Comparison of ENCODE assay signal across 17 cellular contexts in genomic region chr17:60630352-60630751, GRCh38. TPM values are rescaled to one million over a fixed set of nuclear protein-coding genes. Genes with fewer than 3 reads are reported as not detected.
DNase-seq lines count a peak whose midpoint lies in the region; ATAC-seq, FAIRE-seq and TF ChIP-seq lines count a peak whose summit lies in the region.
"Had no signal": no experiment of that assay in that cellular context is flagged by ENCODE, and none has a peak within 500 bp of the region (broad histone marks: within the 10 kb centered on the region; RNA-seq: fewer than 3 reads in every experiment).

No MANE protein-coding gene starts in this region.

- no TSS peak for BruUV-seq in HepG2 (replicated peaks; lab: Mats Ljungman, UMichigan)

- H3K27me3 ChIP-seq in right lobe of liver (no peaks in the 10 kb centered on the region), HepG2 (ENCODE audit: control insufficient read depth in 1 of 2, insufficient read depth in 2 of 2, low read length in 2 of 2) (no peaks in the 10 kb centered on the region), uterus (no peaks in the 10 kb centered on the region)
- H3K27me3 ChIP-seq: neutrophil, Peyer's patch had no signal

- peaks cover 0 to 9% (median 0%) of the 10 kb centered on the region in 4 donors for H3K36me3 ChIP-seq in right lobe of liver
- peaks cover 7 to 47% of the 10 kb centered on the region in 2 experiments for H3K36me3 ChIP-seq in HepG2 (replicated peaks in 1 of 2; ENCODE audit: control insufficient read depth in 1 of 2, insufficient read depth in 2 of 2, low read length in 2 of 2)
- H3K36me3 ChIP-seq in uterus = no peaks in the 10 kb centered on the region

- no peaks in the 10 kb centered on the region for H4K20me1 ChIP-seq in HepG2 (ENCODE audit: insufficient read depth, low read length)

- TF ChIP-seq RAD21 in HepG2 (CRISPR knock-in tag; IDR thresholded peaks at IDR 0.05) = no peak

- peaks cover 3% of the 10 kb centered on the region for H3K79me2 ChIP-seq in HepG2 (ENCODE audit: insufficient read depth, low read length)

- H3K4me1 ChIP-seq in right lobe of liver = no peaks in the 10 kb centered on the region
- H3K4me1 ChIP-seq in HepG2 (ENCODE audit: insufficient read depth, low read length) = peaks cover 8% of the 10 kb centered on the region
- H3K4me1 ChIP-seq in uterus = no peaks in the 10 kb centered on the region
- H3K4me1 ChIP-seq: Peyer's patch had no signal

- H3K4me2 ChIP-seq in HepG2 (ENCODE audit: low read depth, low read length) = no peak overlapping the region

- intact Hi-C loops in right lobe of liver (cut with DNase I) (no loop called here), HepG2 (cut with micrococcal nuclease; ENCODE audit: unreplicated experiment) (no loop called here), uterus (cut with DNase I; ENCODE audit: low total_unique reads) (no loop called here)

- H3K9me3 ChIP-seq in right lobe of liver (no peaks in the 10 kb centered on the region), HepG2 (ENCODE audit: low read length) (no peaks in the 10 kb centered on the region), uterus (no peaks in the 10 kb centered on the region)
- H3K9me3 ChIP-seq: neutrophil, Peyer's patch had no signal

- TF ChIP-seq EP300 in HepG2 (IDR thresholded peaks at IDR 0.05; ENCODE audit: low read depth in 2 of 2, low read length in 2 of 2) = no peak
- TF ChIP-seq EP300 in HepG2 (CRISPR knock-in tag; IDR thresholded peaks at IDR 0.05; ENCODE audit: borderline replicate concordance) = no peak

- H3K9ac ChIP-seq in HepG2 (ENCODE audit: insufficient read depth, low read depth, low read length) = no peak overlapping the region

- 52% methylated on average over 5 of the region's 5 CpGs for WGBS in right lobe of liver (ENCODE audit: insufficient coverage, low coverage, low lambda C conversion rate, missing lambda C conversion rate)
- WGBS in HepG2 (ENCODE audit: low lambda C conversion rate) = 98% methylated on average over 5 of the region's 5 CpGs

- ATAC-seq in right lobe of liver (peak; percentile 37 to 61 (median 54)), HepG2 (no peak), HG03378 (IDR thresholded peaks at IDR 0.05; ENCODE audit: unreplicated experiment) (no peak)

- TF ChIP-seq POLR2A in right lobe of liver (IDR thresholded peaks at IDR 0.05) (no peak), HepG2 (IDR thresholded peaks at IDR 0.05; ENCODE audit: insufficient read depth in 1 of 2, low read depth in 2 of 2, low read length in 2 of 2) (no peak), uterus (IDR thresholded peaks at IDR 0.05) (no peak)

- H3K4me1 Mint-ChIP-seq in chondrocyte (ENCODE audit: low read depth) = peaks cover 10% of the 10 kb centered on the region

- H3K27ac ChIP-seq in right lobe of liver = peak overlapping the region in 1 of 3 donors; percentile 31
- no peak overlapping the region for H3K27ac ChIP-seq in HepG2 (ENCODE audit: extremely low read length, insufficient read depth, low read length)
- peak overlapping the region; percentile 51 to 61 for H3K27ac ChIP-seq in uterus
- H3K27ac ChIP-seq: neutrophil had no signal

- no peak overlapping the region for H2AFZ ChIP-seq in HepG2 (ENCODE audit: low read length)

- in situ Hi-C loops in HepG2 (cut with HindIII; ENCODE audit: extremely low pct_ligation_motif_present, low pct_unique_long_range_greater_than_20kb) = no loop called here

- no peaks in the 10 kb centered on the region for H3K9me3 Mint-ChIP-seq in chondrocyte (ENCODE audit: low read depth)
- H3K9me3 Mint-ChIP-seq: activated naive CD8-positive, alpha-beta T cell treated with anti-CD3 and anti-CD28 coated beads for 36 hours had no signal

- TF ChIP-seq CTCF in right lobe of liver (IDR thresholded peaks at IDR 0.05) (no peak), HepG2 (CRISPR knock-in tag; IDR thresholded peaks at IDR 0.05) (no peak), chondrocyte (IDR thresholded peaks at IDR 0.05) (no peak), uterus (IDR thresholded peaks at IDR 0.05) (no peak)

- H3K36me3 Mint-ChIP-seq in chondrocyte (ENCODE audit: low read depth) = peaks cover 3% of the 10 kb centered on the region

- no peak for FAIRE-seq in HepG2 (lab: Jason Lieb, UNC)
- FAIRE-seq: GM19239, HTR-8/SVneo had no signal

- H3K4me3 Mint-ChIP-seq in chondrocyte (ENCODE audit: unreplicated experiment) = no peak overlapping the region
- H3K4me3 Mint-ChIP-seq: activated naive CD8-positive, alpha-beta T cell treated with anti-CD3 and anti-CD28 coated beads for 36 hours had no signal

- H3K27me3 Mint-ChIP-seq in chondrocyte (ENCODE audit: low read depth) = no peaks in the 10 kb centered on the region
- H3K27me3 Mint-ChIP-seq: activated naive CD8-positive, alpha-beta T cell treated with anti-CD3 and anti-CD28 coated beads for 36 hours had no signal

- CTCF ChIA-PET in HepG2 (lab: Yijun Ruan, JAX; ENCODE audit: low intra/inter-chr PET ratio, low total read pairs) = no interaction called here

- peak overlapping the region; percentile 45 for H3K27ac Mint-ChIP-seq in chondrocyte (ENCODE audit: unreplicated experiment)
- H3K27ac Mint-ChIP-seq: activated naive CD8-positive, alpha-beta T cell treated with anti-CD3 and anti-CD28 coated beads for 36 hours had no signal

- peak in 1 of 3 donors; percentile 36 for DNase-seq in right lobe of liver
- no peak for DNase-seq in HepG2 (ENCODE audit: low spot score)
- DNase-seq in chondrocyte (ENCODE audit: low spot score) = no peak
- DNase-seq in myocyte (ENCODE audit: low read depth) = peak; percentile 10
- DNase-seq in uterus = peak; percentile 23 to 31
- no peak for DNase-seq in NCI-H2196 treated with DMSO at 0.1 percent for 48 hours (lab: John Stamatoyannopoulos, UW; ENCODE audit: unreplicated experiment)
- no peak for DNase-seq in activated effector memory CD4-positive, alpha-beta T cell treated with anti-CD3 and anti-CD28 coated beads, Interleukin-2, amount 50 U/mL, for 16 hours
- DNase-seq: activated naive CD8-positive, alpha-beta T cell treated with anti-CD3 and anti-CD28 coated beads for 36 hours; DND-41; NCI-H1092; NCI-H510A treated with DMSO at 0.1 percent for 48 hours; Peyer's patch; stimulated activated CD4-positive, alpha-beta T cell treated with anti-CD3 and anti-CD28 coated beads, Interleukin-2, amount 100 ng/mL, for 24 hours had no signal

- H3K4me3 ChIP-seq in right lobe of liver (no peak overlapping the region), HepG2 (replicated peaks in 1 of 3; ENCODE audit: insufficient read depth in 1 of 3, low read depth in 2 of 3, low read length in 3 of 3) (no peak overlapping the region), uterus (no peak overlapping the region)
- H3K4me3 ChIP-seq: Peyer's patch had no signal

- POLR2A ChIA-PET in HepG2 (lab: Yijun Ruan, JAX) = no interaction called here

RNA-seq across cellular contexts. Expression of gene PPM1D, which starts 30.4 kb away (rescaled TPM):
- total RNA-seq in right lobe of liver = 1 to 10 TPM; 4.9 to 5.6 (median 5.4) TPM
- total RNA-seq in HepG2 (2016; rRNA removed; fragmentation: Illumina TruSeq; extraction: Trizol) = 26.2 and 32.3 TPM in 2 replicates
- 24.3 and 34.3 TPM in 2 replicates for total RNA-seq in HepG2 (2016; cell fraction: cytosol; rRNA removed; fragmentation: Illumina TruSeq; extraction: Trizol; ENCODE audit: low read depth)
- total RNA-seq in HepG2 (2016; cell fraction: insoluble cytoplasmic fraction; rRNA removed; fragmentation: Illumina TruSeq; extraction: Trizol) = 26.8 and 33.7 TPM in 2 replicates
- total RNA-seq in HepG2 (2016; cell fraction: membrane; rRNA removed; fragmentation: Illumina TruSeq; extraction: Trizol) = 16.7 and 17.3 TPM in 2 replicates
- total RNA-seq in HepG2 (2016; cell fraction: nucleus; rRNA removed; fragmentation: Illumina TruSeq; extraction: Trizol) = 18.8 and 22.5 TPM in 2 replicates
- 7.3 and 8.0 TPM in 2 replicates for polyA plus RNA-seq in HepG2 (2011; rRNA removed)
- 5.0 and 7.2 TPM in 2 replicates for polyA plus RNA-seq in HepG2 (2011; cell fraction: cytosol; rRNA removed)
- polyA plus RNA-seq in HepG2 (2011; cell fraction: nucleus; rRNA removed) = 3.7 and 4.9 TPM in 2 replicates
- polyA plus RNA-seq in HepG2 (2012) = 11.2 and 12.0 TPM in 2 replicates
- 2.3 and 2.4 TPM in 2 replicates for polyA plus RNA-seq in HepG2 (2016; cell fraction: cytosol; fragmentation: Illumina TruSeq; extraction: Trizol; ENCODE audit: low read depth)
- polyA plus RNA-seq in HepG2 (2016; cell fraction: insoluble cytoplasmic fraction; fragmentation: Illumina TruSeq; extraction: Trizol; ENCODE audit: low read depth) = 39.7 and 39.9 TPM in 2 replicates
- 7.4 and 8.2 TPM in 2 replicates for polyA plus RNA-seq in HepG2 (2016; cell fraction: membrane; fragmentation: Illumina TruSeq; extraction: Trizol; ENCODE audit: low read depth)
- 26.4 and 26.9 TPM in 2 replicates for polyA plus RNA-seq in HepG2 (2016; cell fraction: nucleus; fragmentation: Illumina TruSeq; extraction: Trizol; ENCODE audit: insufficient read depth, low read depth)
- polyA minus RNA-seq in HepG2 (2011; rRNA and poly(A)+ RNA removed; ENCODE audit: low replicate concordance) = 11.5 and 16.5 TPM in 2 replicates
- 6.4 and 7.6 TPM in 2 replicates for polyA minus RNA-seq in HepG2 (2011; cell fraction: cytosol; rRNA and poly(A)+ RNA removed)
- 9.3 and 11.1 TPM in 2 replicates for polyA minus RNA-seq in HepG2 (2011; cell fraction: nucleus; rRNA and poly(A)+ RNA removed)
- total RNA-seq in chondrocyte = 11.9 to 13.3 TPM (median 13.1 TPM) in 3 replicates
- total RNA-seq in myocyte = 9.2 and 9.7 TPM in 2 replicates
- polyA plus RNA-seq in myocyte (2012) = 5.5 TPM
- 10 to 100 TPM; 17.2 to 26.1 (median 20.2) TPM for total RNA-seq in uterus

RNA-seq across cellular contexts. Expression of gene BCAS3, which starts 47.3 kb away (rescaled TPM):
- 10 to 100 TPM in 5 of 6 experiments, 1 to 10 TPM in 1; 9.2 to 22.1 (median 14.2) TPM for total RNA-seq in right lobe of liver
- 10.7 and 15.8 TPM in 2 replicates for total RNA-seq in HepG2 (2016; rRNA removed; fragmentation: Illumina TruSeq; extraction: Trizol)
- total RNA-seq in HepG2 (2016; cell fraction: cytosol; rRNA removed; fragmentation: Illumina TruSeq; extraction: Trizol; ENCODE audit: low read depth) = 11.9 and 13.0 TPM in 2 replicates
- total RNA-seq in HepG2 (2016; cell fraction: insoluble cytoplasmic fraction; rRNA removed; fragmentation: Illumina TruSeq; extraction: Trizol) = 11.0 and 12.0 TPM in 2 replicates
- 7.1 and 7.7 TPM in 2 replicates for total RNA-seq in HepG2 (2016; cell fraction: membrane; rRNA removed; fragmentation: Illumina TruSeq; extraction: Trizol)
- total RNA-seq in HepG2 (2016; cell fraction: nucleus; rRNA removed; fragmentation: Illumina TruSeq; extraction: Trizol) = 25.1 and 30.0 TPM in 2 replicates
- 11.2 and 11.4 TPM in 2 replicates for polyA plus RNA-seq in HepG2 (2011; rRNA removed)
- 9.4 and 12.9 TPM in 2 replicates for polyA plus RNA-seq in HepG2 (2011; cell fraction: cytosol; rRNA removed)
- polyA plus RNA-seq in HepG2 (2011; cell fraction: nucleus; rRNA removed) = 12.5 and 13.3 TPM in 2 replicates
- 11.9 and 12.7 TPM in 2 replicates for polyA plus RNA-seq in HepG2 (2012)
- polyA plus RNA-seq in HepG2 (2016; cell fraction: cytosol; fragmentation: Illumina TruSeq; extraction: Trizol; ENCODE audit: low read depth) = 1.1 and 1.4 TPM in 2 replicates
- polyA plus RNA-seq in HepG2 (2016; cell fraction: insoluble cytoplasmic fraction; fragmentation: Illumina TruSeq; extraction: Trizol; ENCODE audit: low read depth) = 14.1 and 15.6 TPM in 2 replicates
- polyA plus RNA-seq in HepG2 (2016; cell fraction: membrane; fragmentation: Illumina TruSeq; extraction: Trizol; ENCODE audit: low read depth) = 2.8 and 3.3 TPM in 2 replicates
- polyA plus RNA-seq in HepG2 (2016; cell fraction: nucleus; fragmentation: Illumina TruSeq; extraction: Trizol; ENCODE audit: insufficient read depth, low read depth) = 5.2 and 5.6 TPM in 2 replicates
- 109 and 128 TPM in 2 replicates for polyA minus RNA-seq in HepG2 (2011; rRNA and poly(A)+ RNA removed; ENCODE audit: low replicate concordance)
- 16.8 and 32.3 TPM in 2 replicates for polyA minus RNA-seq in HepG2 (2011; cell fraction: cytosol; rRNA and poly(A)+ RNA removed)
- 127 and 156 TPM in 2 replicates for polyA minus RNA-seq in HepG2 (2011; cell fraction: nucleus; rRNA and poly(A)+ RNA removed)
- total RNA-seq in chondrocyte = 22.6 to 31.1 TPM (median 26.4 TPM) in 3 replicates
- 16.8 and 18.1 TPM in 2 replicates for total RNA-seq in myocyte
- polyA plus RNA-seq in myocyte (2012) = 20.3 TPM
- total RNA-seq in uterus = 100 to 1,000 TPM in 1 of 4 donors, 10 to 100 TPM in 3; 42.6 to 147 (median 83.7) TPM

Comparison
In these comparisons a context has a peak if more than half of its experiments do, and no peak if none do; other contexts are left out.
1. ATAC-seq: peak in right lobe of liver (4 of 4); none in HepG2 (single experiment) and HG03378 (single experiment).
2. DNase-seq: peak in myocyte (single experiment) and uterus (2 of 2); none in HepG2 (single experiment), chondrocyte (single experiment), NCI-H2196 treated with DMSO at 0.1 percent for 48 hours (single experiment) and activated effector memory CD4-positive, alpha-beta T cell treated with anti-CD3 and anti-CD28 coated beads, Interleukin-2, amount 50 U/mL, for 16 hours (single experiment).